Comparison of ENCODE assay signal across 16 cellular contexts in the genomic region with DNA sequence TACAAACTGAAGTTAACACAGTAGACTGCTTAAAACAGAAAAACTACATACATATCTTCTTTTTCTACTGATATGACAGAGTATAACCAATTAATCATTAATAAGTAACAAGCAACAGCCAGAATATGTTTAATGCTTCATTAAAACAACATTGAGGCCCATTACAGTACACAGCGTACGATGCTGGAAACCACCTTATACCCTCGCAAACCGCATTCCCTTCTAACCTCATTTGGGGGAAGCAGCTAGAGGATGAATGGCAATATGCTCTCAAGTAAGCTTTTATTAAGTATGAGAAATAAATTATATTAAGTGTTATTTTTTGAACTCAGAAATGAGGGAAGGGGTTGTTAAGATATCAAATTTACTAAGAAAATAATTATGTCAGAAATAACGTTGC.
"Had no signal": no experiment of that assay in that cellular context is flagged by ENCODE, and none has a peak within 500 bp of the region (broad histone marks: within the 10 kb centered on the region; RNA-seq: fewer than 3 reads in every experiment).

No MANE protein-coding gene starts in this region.

- H3K9ac ChIP-seq: parathyroid adenoma had no signal

- H3K79me2 ChIP-seq: parathyroid adenoma had no signal

- H3K27me3 ChIP-seq: stomach, thyroid gland, vagina had no signal

- H3K4me1 ChIP-seq: thyroid gland, vagina had no signal

- H2AFZ ChIP-seq: parathyroid adenoma had no signal

- H3K27ac ChIP-seq: parathyroid adenoma, vagina, VCaP had no signal

- H3K9me3 ChIP-seq: stomach, thyroid gland, vagina had no signal

- H3K36me3 ChIP-seq: stomach, thyroid gland, vagina had no signal

- DNase-seq: activated CD4-positive, alpha-beta memory T cell treated with anti-CD3 and anti-CD28 coated beads, Interleukin-2, amount 10 ng/mL, durations not matched to agents 7 days and 5 days; activated gamma-delta T cell; activated naive CD8-positive, alpha-beta T cell treated with anti-CD3 and anti-CD28 coated beads for 36 hours; activated T-cell treated with anti-CD3 and anti-CD28 coated beads, Interleukin-2, amount 50 U/mL, for 48 hours; cortex of kidney; hippocampal formation; left colon; mesenchymal stem cell; retina; stomach; T-helper 1 cell; thyroid gland had no signal

- H3K4me3 ChIP-seq: stomach, thyroid gland, vagina had no signal

- ATAC-seq: left colon; natural killer cell treated with Interleukin-12 subunit alpha and Interleukin-12 subunit beta and Interleukin-15 and Interleukin-18, amount 100 ng/mL, for 72 hours had no signal
